Comparison of ENCODE assay signal across 8 cellular contexts in genomic region chr2:96509114-96509846, GRCh38. TPM values are rescaled to one million over a fixed set of nuclear protein-coding genes. Genes with fewer than 3 reads are reported as not detected.
DNase-seq lines count a peak whose midpoint lies in the region; ATAC-seq and TF ChIP-seq lines count a peak whose summit lies in the region.

No MANE protein-coding gene starts in this region.

- H3K27ac Mint-ChIP-seq in mesothelial cell of epicardium = no peak overlapping the region

- H3K4me1 Mint-ChIP-seq in mesothelial cell of epicardium = peaks cover 28% of the 10 kb centered on the region

- peak; percentile 95 for TF ChIP-seq CTCF in mesothelial cell of epicardium (IDR thresholded peaks at IDR 0.05; ENCODE audit: unreplicated experiment)

- DNase-seq in AG20443 (ENCODE audit: low spot score) (peak; percentile 94), NCI-H748 (lab: John Stamatoyannopoulos, UW; ENCODE audit: unreplicated experiment) (peak; percentile 75), epidermal melanocyte (ENCODE audit: insufficient read length, low spot score) (peak; percentile 65), mesothelial cell of epicardium (ENCODE audit: low spot score in 2 of 2, unreplicated experiment in 2 of 2) (peak; percentile 79 to 93)
- peak; percentile 89 for DNase-seq in activated CD8-positive, alpha-beta memory T cell treated with anti-CD3 and anti-CD28 coated beads for 24 hours
- peak; percentile 89 for DNase-seq in stimulated activated CD8-positive, alpha-beta memory T cell treated with anti-CD3 and anti-CD28 coated beads, Interleukin-4, amount 100 ng/mL, for 48 hours

- H3K36me3 Mint-ChIP-seq in mesothelial cell of epicardium = no peaks in the 10 kb centered on the region

- peaks cover 27% of the 10 kb centered on the region for H3K27me3 Mint-ChIP-seq in mesothelial cell of epicardium (ENCODE audit: low read depth)

- no peaks in the 10 kb centered on the region for H3K9me3 Mint-ChIP-seq in mesothelial cell of epicardium

- H3K4me3 Mint-ChIP-seq in mesothelial cell of epicardium = peak overlapping the region; percentile 29

- ATAC-seq in GM18873 (IDR thresholded peaks at IDR 0.05; ENCODE audit: low FRiP score, unreplicated experiment) (peak; percentile 61), HG03439 (IDR thresholded peaks at IDR 0.05; ENCODE audit: unreplicated experiment) (peak; percentile 73)

RNA-seq across cellular contexts. Expression of gene NEURL3, which starts 4.1 kb away (rescaled TPM):
- 0.13 TPM in 1 of 3 replicates, not detected in the others for total RNA-seq in mesothelial cell of epicardium

RNA-seq across cellular contexts. Expression of gene ARID5A, which starts 27.3 kb away (rescaled TPM):
- total RNA-seq in mesothelial cell of epicardium = 4.1 to 4.7 TPM (median 4.7 TPM) in 3 replicates

Comparison
In these comparisons a context has a peak if more than half of its experiments do, and no peak if none do; other contexts are left out.
1. Peak in every context shown above with its lines: DNase-seq and ATAC-seq.